Comparison of ENCODE assay signal across 14 cellular contexts in genomic region chr10:14405076-14406065, GRCh38.
A peak's percentile ranks its signal among the peaks of the same experiment; 100 is the strongest.
DNase-seq lines count a peak whose midpoint lies in the region; ATAC-seq and TF ChIP-seq lines count a peak whose summit lies in the region.
"Had no signal": no experiment of that assay in that cellular context is flagged by ENCODE, and none has a peak within 500 bp of the region (broad histone marks: within the 10 kb centered on the region; RNA-seq: fewer than 3 reads in every experiment).

No MANE protein-coding gene starts in this region.

- H3K36me3 ChIP-seq in hepatocyte (replicated peaks; ENCODE audit: insufficient read depth, low read depth): no peaks in the 10 kb centered on the region
- H3K36me3 ChIP-seq in tibial artery: no peaks in the 10 kb centered on the region
- no peaks in the 10 kb centered on the region for H3K36me3 ChIP-seq in effector memory CD4-positive, alpha-beta T cell (ENCODE audit: control insufficient read depth, insufficient read depth, low read length)
- H3K36me3 ChIP-seq: esophagus muscularis mucosa, Peyer's patch, thyroid gland had no signal

- H3K79me2 ChIP-seq in hepatocyte: no peaks in the 10 kb centered on the region

- intact Hi-C loops in tibial artery (cut with DNase I; ENCODE audit: low total_unique reads): no loop called here

- DNase-seq in NCI-H1092 (lab: John Stamatoyannopoulos, UW) (peak; percentile 21), NCI-H1092 treated with DMSO at 0.1 percent for 48 hours (lab: John Stamatoyannopoulos, UW) (no peak), astrocyte of the cerebellum (ENCODE audit: low read depth) (peak; percentile 95), hepatocyte (ENCODE audit: low spot score) (peak; percentile 30), tibial artery (no peak), NCI-H1105 (lab: John Stamatoyannopoulos, UW) (no peak)
- no peak for DNase-seq in effector memory CD4-positive, alpha-beta T cell
- DNase-seq: Peyer's patch; stimulated activated CD4-positive, alpha-beta T cell treated with anti-CD3 and anti-CD28 coated beads, Interleukin-4, amount 100 ng/mL, for 24 hours; thyroid gland had no signal

- no peaks in the 10 kb centered on the region for H3K27me3 ChIP-seq in hepatocyte
- peaks cover 0 to 3% of the 10 kb centered on the region in 2 donors for H3K27me3 ChIP-seq in tibial artery
- H3K27me3 ChIP-seq in effector memory CD4-positive, alpha-beta T cell (replicated peaks; ENCODE audit: control insufficient read depth, insufficient read depth, low read length, poor library complexity, severe bottlenecking): no peaks in the 10 kb centered on the region
- H3K27me3 ChIP-seq: esophagus muscularis mucosa, Peyer's patch, thyroid gland had no signal

- H2AFZ ChIP-seq in hepatocyte: no peak overlapping the region

- ATAC-seq in GM21423 (IDR thresholded peaks at IDR 0.05; ENCODE audit: unreplicated experiment): no peak
- ATAC-seq: activated CD4-positive, CD25-positive, alpha-beta regulatory T cell treated with anti-CD3 and anti-CD28 coated beads, Interleukin-2, amount 50 U/mL, for 24 hours had no signal

- 79% methylated on average over 18 of the region's 18 CpGs for WGBS in hepatocyte (ENCODE audit: low lambda C conversion rate, missing lambda C conversion rate)

- H3K4me3 ChIP-seq in astrocyte of the cerebellum (ENCODE audit: low read depth, low read length) (no peak overlapping the region), hepatocyte (no peak overlapping the region), tibial artery (peak overlapping the region; percentile 13 to 32)
- H3K4me3 ChIP-seq in effector memory CD4-positive, alpha-beta T cell (ENCODE audit: insufficient read depth, low read depth, low read length, poor library complexity, severe bottlenecking): no peak overlapping the region
- H3K4me3 ChIP-seq: esophagus muscularis mucosa, Peyer's patch, thyroid gland had no signal

- H3K4me1 ChIP-seq in hepatocyte (ENCODE audit: insufficient read depth) (peaks cover 3% of the 10 kb centered on the region), tibial artery (peaks cover 0 to 18% (median 0%) of the 10 kb centered on the region in 4 donors)
- H3K4me1 ChIP-seq in effector memory CD4-positive, alpha-beta T cell (ENCODE audit: control insufficient read depth, insufficient read depth, low read length, poor library complexity, severe bottlenecking): peaks cover 8% of the 10 kb centered on the region
- H3K4me1 ChIP-seq: esophagus muscularis mucosa, Peyer's patch, thyroid gland had no signal

- H3K27ac ChIP-seq in hepatocyte (peak overlapping the region; percentile 31), tibial artery (peak overlapping the region in 1 of 2 donors; percentile 25)
- no peak overlapping the region for H3K27ac ChIP-seq in effector memory CD4-positive, alpha-beta T cell (ENCODE audit: insufficient read depth, low read length, poor library complexity, severe bottlenecking)
- H3K27ac ChIP-seq: 22Rv1, esophagus muscularis mucosa, Peyer's patch, thyroid gland had no signal

- in situ Hi-C loops in astrocyte of the cerebellum (cut with HindIII; ENCODE audit: low sequenced_read_pairs): no loop called here

- TF ChIP-seq CTCF in astrocyte of the cerebellum (IDR thresholded peaks at IDR 0.05; ENCODE audit: low read depth, low read length, missing control alignments): no peak
- TF ChIP-seq CTCF in hepatocyte (IDR thresholded peaks at IDR 0.05; ENCODE audit: poor library complexity): no peak
- no peak for TF ChIP-seq CTCF in tibial artery (IDR thresholded peaks at IDR 0.05)

- H3K9me3 ChIP-seq in hepatocyte (ENCODE audit: low read depth) (no peaks in the 10 kb centered on the region), tibial artery (no peaks in the 10 kb centered on the region)
- no peaks in the 10 kb centered on the region for H3K9me3 ChIP-seq in effector memory CD4-positive, alpha-beta T cell (ENCODE audit: control insufficient read depth, low read length)
- H3K9me3 ChIP-seq: esophagus muscularis mucosa, Peyer's patch, thyroid gland had no signal

- no peak overlapping the region for H3K4me2 ChIP-seq in hepatocyte

- H3K9me2 ChIP-seq in hepatocyte (replicated peaks; ENCODE audit: insufficient read depth): no peaks in the 10 kb centered on the region

- no peaks in the 10 kb centered on the region for H4K20me1 ChIP-seq in hepatocyte (ENCODE audit: insufficient read depth, poor library complexity, severe bottlenecking)

Comparison
In these comparisons a context has a peak if more than half of its experiments do, and no peak if none do; other contexts are left out.
1. DNase-seq: peak in NCI-H1092 (single experiment), astrocyte of the cerebellum (single experiment) and hepatocyte (single experiment); none in NCI-H1092 treated with DMSO at 0.1 percent for 48 hours (single experiment), tibial artery (0 of 2), effector memory CD4-positive, alpha-beta T cell (0 of 3) and NCI-H1105 (single experiment).
2. H3K4me3 ChIP-seq: peak in tibial artery (2 of 2); none in astrocyte of the cerebellum (single experiment), hepatocyte (single experiment) and effector memory CD4-positive, alpha-beta T cell (single experiment).